ENCODE assay signal across 9 cellular contexts in genomic region chr5:40682431-40683017, GRCh38. TPM values are rescaled to one million over a fixed set of nuclear protein-coding genes. Genes with fewer than 3 reads are reported as not detected.
DNase-seq lines count a peak whose midpoint lies in the region; FAIRE-seq and TF ChIP-seq lines count a peak whose summit lies in the region.
"Had no signal": no experiment of that assay in that cellular context is flagged by ENCODE, and none has a peak within 500 bp of the region (broad histone marks: within the 10 kb centered on the region; RNA-seq: fewer than 3 reads in every experiment).

No MANE protein-coding gene starts in this region.

- peaks cover 41% of the 10 kb centered on the region for H3K4me1 Mint-ChIP-seq in activated CD4-positive, alpha-beta T cell treated with anti-CD3 and anti-CD28 coated beads, Interleukin-2, amount 10 ng/mL, durations not matched to agents 24 days and 14 days
- H3K4me1 Mint-ChIP-seq in activated naive CD8-positive, alpha-beta T cell (ENCODE audit: low read depth) = peaks cover 47% of the 10 kb centered on the region

- TF ChIP-seq EP300 in stomach (IDR thresholded peaks at IDR 0.05) = no peak

- H3K9me3 Mint-ChIP-seq in activated CD4-positive, alpha-beta T cell treated with anti-CD3 and anti-CD28 coated beads, Interleukin-2, amount 10 ng/mL, durations not matched to agents 24 days and 14 days = no peaks in the 10 kb centered on the region
- H3K9me3 Mint-ChIP-seq in activated naive CD8-positive, alpha-beta T cell (ENCODE audit: low read depth) = no peaks in the 10 kb centered on the region

- FAIRE-seq in kidney (lab: Jason Lieb, UNC) = no peak

- WGBS in stomach, 5 donors = 18 to 40% (median 24%) methylated on average over 10 of the region's 10 CpGs

- no peak for TF ChIP-seq POLR2A in stomach (IDR thresholded peaks at IDR 0.05)

- H3K4me3 ChIP-seq in kidney (ENCODE audit: low read length in 2 of 2) (peak overlapping the region; percentile 59 to 83), stomach (peak overlapping the region; percentile 65 to 85 (median 76))

- peak overlapping the region; percentile 62 to 64 for H3K9ac ChIP-seq in kidney (ENCODE audit: low read length in 2 of 2)

- peak overlapping the region; percentile 99 for H3K4me3 Mint-ChIP-seq in activated CD4-positive, alpha-beta T cell treated with anti-CD3 and anti-CD28 coated beads, Interleukin-2, amount 10 ng/mL, durations not matched to agents 24 days and 14 days
- H3K4me3 Mint-ChIP-seq in activated naive CD8-positive, alpha-beta T cell = peak overlapping the region; percentile 93

- peaks cover 73% of the 10 kb centered on the region for H3K36me3 Mint-ChIP-seq in activated CD4-positive, alpha-beta T cell treated with anti-CD3 and anti-CD28 coated beads, Interleukin-2, amount 10 ng/mL, durations not matched to agents 24 days and 14 days (ENCODE audit: low read depth)
- H3K36me3 Mint-ChIP-seq in activated naive CD8-positive, alpha-beta T cell = peaks cover 30% of the 10 kb centered on the region

- H3K27ac ChIP-seq in kidney (ENCODE audit: low read depth in 2 of 2, low read length in 2 of 2) (peak overlapping the region; percentile 64 to 75), stomach (peak overlapping the region; percentile 62 to 97 (median 93))

- no peaks in the 10 kb centered on the region for H3K27me3 Mint-ChIP-seq in activated CD4-positive, alpha-beta T cell treated with anti-CD3 and anti-CD28 coated beads, Interleukin-2, amount 10 ng/mL, durations not matched to agents 24 days and 14 days
- no peaks in the 10 kb centered on the region for H3K27me3 Mint-ChIP-seq in activated naive CD8-positive, alpha-beta T cell

- H3K4me1 ChIP-seq in kidney (ENCODE audit: control insufficient read depth in 1 of 2, insufficient read depth in 1 of 2, low read depth in 1 of 2, low read length in 2 of 2) = peaks cover 0 to 11% of the 10 kb centered on the region in 2 donors
- peaks cover 4 to 83% (median 63%) of the 10 kb centered on the region in 4 donors for H3K4me1 ChIP-seq in stomach

- TF ChIP-seq CTCF in kidney (IDR thresholded peaks at IDR 0.05; ENCODE audit: borderline replicate concordance, extremely low read depth, insufficient read depth) (no peak), stomach (IDR thresholded peaks at IDR 0.05) (no peak)

- H3K9me3 ChIP-seq in kidney (ENCODE audit: control insufficient read depth in 1 of 2, low read length in 2 of 2) = no peaks in the 10 kb centered on the region
- no peaks in the 10 kb centered on the region for H3K9me3 ChIP-seq in stomach

- H3K27me3 ChIP-seq in stomach = no peaks in the 10 kb centered on the region

- H3K27ac Mint-ChIP-seq in activated CD4-positive, alpha-beta T cell treated with anti-CD3 and anti-CD28 coated beads, Interleukin-2, amount 10 ng/mL, durations not matched to agents 24 days and 14 days = peak overlapping the region; percentile 99
- H3K27ac Mint-ChIP-seq in activated naive CD8-positive, alpha-beta T cell = peak overlapping the region; percentile 95

- intact Hi-C loops in activated CD4-positive, alpha-beta T cell treated with anti-CD3 and anti-CD28 coated beads, Interleukin-2, amount 10 ng/mL, durations not matched to agents 24 days and 14 days (cut with micrococcal nuclease) = loop anchor here (5.0 kb wide), 1 partner anchor 1480 kb away; no protein-coding TSS in a partner anchor
- intact Hi-C loops in kidney (cut with DNase I) (no loop called here), stomach (cut with DNase I; ENCODE audit: low total_unique reads) (no loop called here)

- peak; percentile 70 for DNase-seq in activated CD4-positive, alpha-beta T cell treated with anti-CD3 and anti-CD28 coated beads, Interleukin-2, amount 10 ng/mL, durations not matched to agents 24 days and 14 days
- no peak for DNase-seq in activated CD4-positive, alpha-beta T cell treated with anti-CD3 and anti-CD28 coated beads for 1 hour
- DNase-seq in kidney (no peak), stomach (no peak), RPMI8226 (no peak), NCI-H2171 treated with DMSO at 0.1 percent for 48 hours (lab: John Stamatoyannopoulos, UW) (no peak)
- DNase-seq in activated CD8-positive, alpha-beta memory T cell treated with anti-CD3 and anti-CD28 coated beads, Interleukin-2, amount 50 U/mL, for 4 hours = no peak
- DNase-seq: ACHN had no signal

- H3K36me3 ChIP-seq in kidney (ENCODE audit: control insufficient read depth in 1 of 2, insufficient read depth in 2 of 2, low read length in 2 of 2) (no peaks in the 10 kb centered on the region), stomach (peaks cover 0 to 12% (median 0%) of the 10 kb centered on the region in 4 donors)

RNA-seq across cellular contexts. Expression of gene PTGER4, which starts 2.8 kb away (rescaled TPM):
- 49.1 and 53.0 TPM in 2 replicates for total RNA-seq in activated CD4-positive, alpha-beta T cell treated with anti-CD3 and anti-CD28 coated beads, Interleukin-2, amount 10 ng/mL, durations not matched to agents 24 days and 14 days
- total RNA-seq in kidney = 17.2 TPM
- polyA plus RNA-seq in kidney (ENCODE audit: insufficient read depth, low read depth, low replicate concordance) = 8.5 TPM
- 10 to 100 TPM; 10.5 to 31.7 (median 18.4) TPM for total RNA-seq in stomach
- polyA plus RNA-seq in stomach = 10 to 100 TPM in 1 of 3 donors, 1 to 10 TPM in 2; 1.9 to 23.4 (median 7.5) TPM
